ENCODE assay signal across 8 cellular contexts in the genomic region with DNA sequence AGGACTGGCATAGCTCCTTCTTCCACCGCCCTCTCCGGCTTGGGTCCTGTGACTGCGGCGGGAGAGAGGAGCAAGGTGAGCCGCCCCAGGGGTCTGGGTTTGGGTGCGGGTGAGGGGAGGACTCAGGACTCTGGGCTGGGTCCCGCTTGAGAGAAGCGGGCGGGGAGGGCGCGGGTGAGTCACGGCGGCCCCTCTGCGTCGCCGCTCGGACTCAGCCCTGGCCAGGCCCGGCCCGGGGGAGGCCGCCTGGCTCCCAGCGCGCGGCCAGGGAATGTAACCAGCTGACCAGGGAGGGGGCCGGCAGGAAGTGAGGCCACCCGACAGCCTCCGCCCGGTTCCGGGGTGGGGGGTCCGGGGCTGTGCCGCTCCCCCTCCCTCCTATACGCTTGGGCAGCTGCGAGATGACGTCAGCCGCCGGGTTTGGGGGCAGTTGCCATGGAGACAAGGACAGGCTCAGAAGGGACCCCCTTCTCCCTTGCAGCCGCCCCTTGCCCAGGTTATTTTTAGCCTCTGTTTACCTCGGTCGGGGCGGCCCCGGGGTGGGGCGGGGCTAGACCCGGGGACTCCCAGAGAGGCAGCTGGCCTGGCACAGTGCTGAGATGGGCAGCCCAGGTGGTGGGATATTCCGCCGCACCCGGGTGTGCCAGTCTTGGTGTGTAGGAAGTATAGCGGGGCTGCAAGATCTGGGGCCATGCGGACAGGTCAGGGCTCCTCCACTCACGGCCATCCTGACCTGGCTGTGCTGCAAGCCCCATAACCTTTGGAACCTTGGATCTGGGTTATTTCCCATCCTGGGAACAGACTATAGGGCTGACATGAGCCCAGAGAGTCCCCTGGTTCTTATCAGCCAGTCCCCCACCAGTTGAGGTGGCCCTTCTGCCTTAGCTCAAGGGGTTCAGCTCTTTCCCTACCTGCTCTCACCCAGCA. TPM values are rescaled to one million over a fixed set of nuclear protein-coding genes. Genes with fewer than 3 reads are reported as not detected.
A peak's percentile ranks its signal among the peaks of the same experiment; 100 is the strongest.
DNase-seq lines count a peak whose midpoint lies in the region; ATAC-seq and TF ChIP-seq lines count a peak whose summit lies in the region.

No MANE protein-coding gene starts in this region.

- ATAC-seq in GM21825 (IDR thresholded peaks at IDR 0.05; ENCODE audit: unreplicated experiment) (peak; percentile 34), lower lobe of right lung (peak; percentile 82 to 86), GM18520 (IDR thresholded peaks at IDR 0.05; ENCODE audit: unreplicated experiment) (no peak), HG03571 (IDR thresholded peaks at IDR 0.05; ENCODE audit: unreplicated experiment) (no peak)
- ATAC-seq in effector memory CD8-positive, alpha-beta T cell (replicated peaks): peak; percentile 46

- H3K27me3 ChIP-seq in lower lobe of right lung (ENCODE audit: low read depth) (no peaks in the 10 kb centered on the region), subcutaneous abdominal adipose tissue (ENCODE audit: control insufficient read depth in 5 of 5, insufficient read depth in 4 of 5, low read length in 5 of 5) (no peaks in the 10 kb centered on the region)

- H3K36me3 ChIP-seq in lower lobe of right lung (no peaks in the 10 kb centered on the region), subcutaneous abdominal adipose tissue (ENCODE audit: control insufficient read depth in 5 of 5, insufficient read depth in 5 of 5, low read length in 5 of 5) (no peaks in the 10 kb centered on the region)

- peaks cover 7% of the 10 kb centered on the region for H3K36me3 Mint-ChIP-seq in effector memory CD8-positive, alpha-beta T cell (ENCODE audit: insufficient read depth)

- H3K4me1 ChIP-seq in lower lobe of right lung: peaks cover 62% of the 10 kb centered on the region
- peaks cover 3 to 53% (median 40%) of the 10 kb centered on the region in 5 donors for H3K4me1 ChIP-seq in subcutaneous abdominal adipose tissue (ENCODE audit: control insufficient read depth in 5 of 5, insufficient read depth in 5 of 5, low read length in 5 of 5)

- H3K4me3 ChIP-seq in lower lobe of right lung (peak overlapping the region; percentile 76), subcutaneous abdominal adipose tissue (ENCODE audit: low read depth in 1 of 5, low read length in 5 of 5) (peak overlapping the region; percentile 84 to 94 (median 85))

- H3K27ac Mint-ChIP-seq in effector memory CD8-positive, alpha-beta T cell: peak overlapping the region in 1 of 2 donors; percentile 49

- H3K27ac ChIP-seq in lower lobe of right lung: peak overlapping the region; percentile 93
- peak overlapping the region; percentile 93 for H3K27ac ChIP-seq in subcutaneous abdominal adipose tissue (ENCODE audit: low read depth, low read length)

- peak overlapping the region; percentile 87 to 97 (median 91) for H3K9ac ChIP-seq in subcutaneous abdominal adipose tissue (ENCODE audit: low read length in 5 of 5)

- H3K9me3 Mint-ChIP-seq in effector memory CD8-positive, alpha-beta T cell: no peaks in the 10 kb centered on the region

- H3K4me3 Mint-ChIP-seq in effector memory CD8-positive, alpha-beta T cell: peak overlapping the region; percentile 75 to 76

- H3K9me3 ChIP-seq in lower lobe of right lung (no peaks in the 10 kb centered on the region), subcutaneous abdominal adipose tissue (ENCODE audit: control insufficient read depth in 5 of 5, low read length in 5 of 5) (no peaks in the 10 kb centered on the region)

- peaks cover 13 to 23% of the 10 kb centered on the region in 2 donors for H3K27me3 Mint-ChIP-seq in effector memory CD8-positive, alpha-beta T cell

- peaks cover 15 to 16% of the 10 kb centered on the region in 2 donors for H3K4me1 Mint-ChIP-seq in effector memory CD8-positive, alpha-beta T cell (ENCODE audit: low read depth in 2 of 2)

- DNase-seq in DMS53 treated with DMSO at 0.1 percent for 48 hours (lab: John Stamatoyannopoulos, UW; ENCODE audit: unreplicated experiment) (peak; percentile 42), SHP77 (lab: John Stamatoyannopoulos, UW) (peak; percentile 52 to 75), lower lobe of right lung (peak; percentile 84)
- DNase-seq in effector memory CD8-positive, alpha-beta T cell: no peak

- intact Hi-C loops in lower lobe of right lung (cut with DNase I): no loop called here

- TF ChIP-seq CTCF in lower lobe of right lung (IDR thresholded peaks at IDR 0.05): no peak

RNA-seq across cellular contexts. Expression of gene RIPOR1, which starts 1.6 kb away (rescaled TPM):
- 112 TPM for total RNA-seq in lower lobe of right lung

RNA-seq across cellular contexts. Expression of gene CTCF, which starts 32.0 kb away (rescaled TPM):
- total RNA-seq in lower lobe of right lung: 36.2 TPM

RNA-seq across cellular contexts. Expression of gene AGRP, which starts 46.9 kb away (rescaled TPM):
- total RNA-seq in lower lobe of right lung: 8.5 TPM

RNA-seq across cellular contexts. Expression of gene ATP6V0D1, which starts 49.3 kb away (rescaled TPM):
- total RNA-seq in lower lobe of right lung: 175 TPM

Comparison
In these comparisons a context has a peak if more than half of its experiments do, and no peak if none do; other contexts are left out.
1. DNase-seq: peak in DMS53 treated with DMSO at 0.1 percent for 48 hours (single experiment), SHP77 (2 of 2) and lower lobe of right lung (single experiment); none in effector memory CD8-positive, alpha-beta T cell (0 of 3).
2. ATAC-seq: peak in GM21825 (single experiment), effector memory CD8-positive, alpha-beta T cell (single experiment) and lower lobe of right lung (2 of 2); none in GM18520 (single experiment) and HG03571 (single experiment).